Comparison of ENCODE assay signal across 9 cellular contexts in genomic region chr7:6536899-6537298, GRCh38. TPM values are rescaled to one million over a fixed set of nuclear protein-coding genes. Genes with fewer than 3 reads are reported as not detected.
A peak's percentile ranks its signal among the peaks of the same experiment; 100 is the strongest.
DNase-seq lines count a peak whose midpoint lies in the region; ATAC-seq, FAIRE-seq and TF ChIP-seq lines count a peak whose summit lies in the region.
"Had no signal": no experiment of that assay in that cellular context is flagged by ENCODE, and none has a peak within 500 bp of the region (broad histone marks: within the 10 kb centered on the region; RNA-seq: fewer than 3 reads in every experiment).

No MANE protein-coding gene starts in this region.

- H3K27ac Mint-ChIP-seq in GM23338, result no peak overlapping the region

- H3K79me1 ChIP-seq in H1 (ENCODE audit: low read depth, low read length) (no peaks in the 10 kb centered on the region; the same call in 1 of the 2 replicates), trophoblast cell (ENCODE audit: low read length) (no peaks in the 10 kb centered on the region)

- H3K4me2 ChIP-seq in GM23338, result peak overlapping the region; percentile 91; the same call in 1 of the 2 replicates
- H3K4me2 ChIP-seq in H1 (ENCODE audit: insufficient read depth in 1 of 2, low read depth in 2 of 2, low read length in 2 of 2), result peak overlapping the region; percentile 60 to 83
- H3K4me2 ChIP-seq in trophoblast cell (ENCODE audit: low read length), result peak overlapping the region; percentile 51

- peaks cover 4% of the 10 kb centered on the region; the same call in 1 of the 2 replicates for H3K23me2 ChIP-seq in H1 (ENCODE audit: low read depth, low read length)

- H3K9ac ChIP-seq in H1 (replicated peaks in 1 of 4; ENCODE audit: extremely low read depth in 1 of 4, low read depth in 3 of 4, low read length in 3 of 4) (no peak overlapping the region), trophoblast cell (ENCODE audit: low read length) (no peak overlapping the region)

- H2BK5ac ChIP-seq in H1 (ENCODE audit: low read depth, low read length), result no peak overlapping the region
- H2BK5ac ChIP-seq in trophoblast cell (ENCODE audit: low read depth, low read length, poor library complexity), result no peak overlapping the region

- H3K9me3 ChIP-seq in H1 (ENCODE audit: insufficient read depth in 2 of 2, low read depth in 1 of 2, low read length in 1 of 2) (no peaks in the 10 kb centered on the region), trophoblast cell (ENCODE audit: insufficient read depth, low read depth, low read length) (peaks cover 8% of the 10 kb centered on the region)

- H3K14ac ChIP-seq in H1 (ENCODE audit: insufficient read length), result no peak overlapping the region
- no peak overlapping the region for H3K14ac ChIP-seq in trophoblast cell (ENCODE audit: low read length)

- H3K27me3 ChIP-seq in GM23338 (ENCODE audit: insufficient read depth) (peaks cover 44% of the 10 kb centered on the region), H1 (replicated peaks in 1 of 4; ENCODE audit: control insufficient read depth in 3 of 4, extremely low read depth in 1 of 4, insufficient read depth in 3 of 4, low read length in 3 of 4) (peaks cover under 1 to 32% (median 29%) of the 10 kb centered on the region in 4 experiments), trophoblast cell (ENCODE audit: insufficient read depth, low read length) (peaks cover 32% of the 10 kb centered on the region)

- TF ChIP-seq POLR2A in H1 (IDR thresholded peaks at IDR 0.05; ENCODE audit: control extremely low read depth in 1 of 2, low read depth in 2 of 2, low read length in 2 of 2), result no peak

- H3K4ac ChIP-seq in H1 (replicated peaks; ENCODE audit: insufficient read length, low read depth, low read length) (no peak overlapping the region), trophoblast cell (ENCODE audit: low read depth, low read length) (no peak overlapping the region)

- H2BK12ac ChIP-seq in H1 (ENCODE audit: low read depth, low read length) (no peak overlapping the region), trophoblast cell (ENCODE audit: low read length) (no peak overlapping the region)

- peak overlapping the region; percentile 93; the same call in 1 of the 2 replicates for H2AFZ ChIP-seq in GM23338
- H2AFZ ChIP-seq in H1 (ENCODE audit: low read length), result no peak overlapping the region
- H2AFZ ChIP-seq in trophoblast cell (ENCODE audit: insufficient read depth, low read length, poor library complexity), result no peak overlapping the region

- no peak overlapping the region for H2BK20ac ChIP-seq in H1 (ENCODE audit: low read length)

- H3K9me2 ChIP-seq in GM23338 (ENCODE audit: insufficient read depth), result no peaks in the 10 kb centered on the region

- no peak for TF ChIP-seq EP300 in H1 (IDR thresholded peaks at IDR 0.05; ENCODE audit: borderline replicate concordance in 1 of 2, low read depth in 2 of 2, low read length in 2 of 2)

- DNase-seq in GM23338 (ENCODE audit: low spot score), result peak; percentile 94
- DNase-seq in NCI-H2171 treated with DMSO at 0.1 percent for 48 hours (lab: John Stamatoyannopoulos, UW), result peak; percentile 67
- DNase-seq in H1 (ENCODE audit: low read depth in 1 of 2, low spot score in 2 of 2), result peak; percentile 41 to 81
- no peak for DNase-seq in trophoblast cell
- DNase-seq in stimulated activated CD8-positive, alpha-beta memory T cell treated with anti-CD3 and anti-CD28 coated beads, Interleukin-4, amount 100 ng/mL, for 48 hours, result no peak
- DNase-seq: NCI-H2107 had no signal

- no peaks in the 10 kb centered on the region for H4K20me1 ChIP-seq in GM23338 (replicated peaks; ENCODE audit: insufficient read depth)
- peaks cover 0 to 3% of the 10 kb centered on the region in 2 experiments for H4K20me1 ChIP-seq in H1 (replicated peaks in 1 of 2; ENCODE audit: control insufficient read depth in 1 of 2, insufficient read depth in 2 of 2, low read length in 2 of 2)

- H3K36me3 Mint-ChIP-seq in GM23338 (ENCODE audit: low read depth), result no peaks in the 10 kb centered on the region

- no peak overlapping the region for H3K56ac ChIP-seq in H1 (replicated peaks; ENCODE audit: insufficient read length, low read depth, low read length)

- H3K4me3 Mint-ChIP-seq in GM23338, result peak overlapping the region; percentile 69; the same call in 2 of the 3 replicates

- no peaks in the 10 kb centered on the region for H3K36me3 ChIP-seq in GM23338 (ENCODE audit: insufficient read depth)
- H3K36me3 ChIP-seq in H1 (ENCODE audit: control insufficient read depth in 2 of 4, insufficient read depth in 4 of 4, low read length in 3 of 4), result no peaks in the 10 kb centered on the region
- no peaks in the 10 kb centered on the region for H3K36me3 ChIP-seq in trophoblast cell (ENCODE audit: control insufficient read depth in 1 of 2, insufficient read depth in 2 of 2, low read length in 2 of 2)

- no peak overlapping the region for H4K5ac ChIP-seq in H1 (ENCODE audit: insufficient read length, low read depth, low read length)

- no peak overlapping the region for H2BK15ac ChIP-seq in H1 (ENCODE audit: low read length)

- H2BK120ac ChIP-seq in H1 (replicated peaks; ENCODE audit: low read depth, low read length) (no peak overlapping the region), trophoblast cell (ENCODE audit: insufficient read depth, low read length, poor library complexity) (no peak overlapping the region)

- H3K4me1 ChIP-seq in GM23338 (ENCODE audit: insufficient read depth) (0 out of 2 replicates have a peak, but pooled peaks cover under 1% of the 10 kb centered on the region), H1 (replicated peaks in 1 of 4; ENCODE audit: control insufficient read depth in 3 of 4, insufficient read depth in 4 of 4, low read length in 3 of 4) (peaks cover 0 to 3% (median 0%) of the 10 kb centered on the region in 4 experiments; a peak in 2 of 7 replicates), trophoblast cell (ENCODE audit: control insufficient read depth in 1 of 2, insufficient read depth in 2 of 2, low read length in 2 of 2) (no peaks in the 10 kb centered on the region)

- 77% methylated on average over 3 of the region's 14 CpGs; no CpG with 5 or more reads in 1 of the 2 experiments for WGBS in H1 (ENCODE audit: extremely low coverage in 1 of 2, insufficient coverage in 1 of 2, insufficient read length in 1 of 2, insufficient replicate concordance in 2 of 2, low coverage in 1 of 2, low lambda C conversion rate in 2 of 2, missing lambda C conversion rate in 1 of 2), 2 experiments
- WGBS in trophoblast cell (ENCODE audit: extremely low coverage, insufficient coverage, insufficient read length), result no CpG with 5 or more reads among the region's 14 CpGs

- no peak overlapping the region for H4K12ac ChIP-seq in trophoblast cell (ENCODE audit: low read depth, low read length)

- H4K8ac ChIP-seq in H1 (ENCODE audit: extremely low read depth, insufficient read depth, low read length), result no peak overlapping the region
- H4K8ac ChIP-seq in trophoblast cell (ENCODE audit: low read depth, low read length), result no peak overlapping the region

- H3K79me2 ChIP-seq in GM23338 (replicated peaks; ENCODE audit: insufficient read depth) (no peaks in the 10 kb centered on the region), H1 (ENCODE audit: control insufficient read depth in 1 of 2, insufficient read depth in 2 of 2, low read length in 2 of 2) (no peaks in the 10 kb centered on the region), trophoblast cell (ENCODE audit: control insufficient read depth, insufficient read depth, low read length, poor library complexity) (no peaks in the 10 kb centered on the region)

- H3F3A ChIP-seq in GM23338 (replicated peaks; ENCODE audit: low read depth), result no peaks in the 10 kb centered on the region; the same call in 1 of the 2 replicates

- no peaks in the 10 kb centered on the region for H3K4me1 Mint-ChIP-seq in GM23338

- POLR2A ChIA-PET in H1 (lab: Charles Lee; ENCODE audit: partially characterized antibody), result interaction anchor here (1.0 kb wide), 1 partner anchor 14 kb away, joined by 3 read pairs; no protein-coding TSS in a partner anchor

- ATAC-seq in GM23338, result peak; percentile 87
- ATAC-seq in GM21717 (IDR thresholded peaks at IDR 0.05; ENCODE audit: unreplicated experiment), result no peak
- no peak for ATAC-seq in GM21786 (IDR thresholded peaks at IDR 0.05; ENCODE audit: unreplicated experiment)

- H3K23ac ChIP-seq in H1 (ENCODE audit: insufficient read length) (no peak overlapping the region), trophoblast cell (ENCODE audit: low read length) (no peak overlapping the region)

- no peak for FAIRE-seq in H1 (lab: Jason Lieb, UNC)
- FAIRE-seq: TTC549 had no signal

- no peak for TF ChIP-seq RAD21 in H1 (IDR thresholded peaks at IDR 0.05 in 1 of 2, conservative IDR thresholded peaks at IDR 0.05 in 1 of 2; ENCODE audit: low read depth in 2 of 2, low read length in 2 of 2)

- peaks cover 31% of the 10 kb centered on the region for H3K27me3 Mint-ChIP-seq in GM23338 (ENCODE audit: insufficient read depth, low read depth, poor library complexity)

- no peak overlapping the region for H4K91ac ChIP-seq in H1 (replicated peaks; ENCODE audit: insufficient read length, low read length)
- H4K91ac ChIP-seq in trophoblast cell (ENCODE audit: low read depth, low read length), result no peak overlapping the region

- H2AK5ac ChIP-seq in H1 (ENCODE audit: low read depth, low read length) (no peak overlapping the region), trophoblast cell (ENCODE audit: low read length) (no peak overlapping the region)

- H3K27ac ChIP-seq in GM23338 (ENCODE audit: low read depth) (no peak overlapping the region), H1 (ENCODE audit: low read depth, low read length) (no peak overlapping the region), trophoblast cell (ENCODE audit: low read depth, low read length) (no peak overlapping the region)

- H3K18ac ChIP-seq in H1 (ENCODE audit: extremely low read depth, low read length) (no peak overlapping the region; the same call in 1 of the 2 replicates), trophoblast cell (ENCODE audit: low read length) (no peak overlapping the region)

- no peaks in the 10 kb centered on the region for H3K9me3 Mint-ChIP-seq in GM23338

- no peak for TF ChIP-seq CTCF in GM23338 (conservative IDR thresholded peaks at IDR 0.05; ENCODE audit: low read depth in 2 of 2)
- TF ChIP-seq CTCF in H1 (IDR thresholded peaks at IDR 0.05; ENCODE audit: control extremely low read depth in 1 of 3, insufficient read depth in 1 of 3, low read depth in 1 of 3, low read length in 3 of 3), result no peak

- H3K4me3 ChIP-seq in GM23338 (peak overlapping the region; percentile 82), H1 (ENCODE audit: extremely low read depth in 1 of 4, insufficient read depth in 2 of 4, low read depth in 3 of 4, low read length in 4 of 4) (peak overlapping the region; percentile 58 to 75 (median 67)), trophoblast cell (ENCODE audit: low read depth, low read length) (no peak overlapping the region)

- CTCF ChIA-PET in H1 (lab: Charles Lee; ENCODE audit: partially characterized antibody), result interaction anchor here (1.0 to 2.7 kb wide), 3 partner anchors 9 to 32 kb away, joined by 3 to 12 read pairs (median 4); no protein-coding TSS in a partner anchor

RNA-seq across cellular contexts. Expression of gene GRID2IP, which starts 14.4 kb away (rescaled TPM):
- 1.5 TPM in 2 replicates for total RNA-seq in GM23338 (2014; rRNA removed; shearing (Covaris generic))
- 0.54 and 0.73 TPM in 2 replicates for polyA plus RNA-seq in GM23338 (2016; fragmentation: Nextera tagmentation; extraction: Ambion mirVana)
- 1.0 and 1.3 TPM in 2 replicates for total RNA-seq in H1 (2021; fragmentation: NEBNext Ultra II Directional; extraction: Animal tissue kit (Norgen Biotek cat#: 25700))
- 0.80 and 1.5 TPM in 2 replicates for polyA plus RNA-seq in H1 (2011; rRNA removed)
- polyA plus RNA-seq in H1 (2011; cell fraction: cytosol; rRNA removed), result 1.2 TPM
- 4.7 TPM for polyA plus RNA-seq in H1 (2011; cell fraction: nucleus; rRNA removed)
- 0.54 to 1.5 TPM (median 0.94 TPM) in 4 replicates for polyA plus RNA-seq in H1 (2012, experiment 1 of 2)
- polyA plus RNA-seq in H1 (2012, experiment 2 of 2), result 0.38 TPM
- polyA plus RNA-seq in H1 (2013, experiment 1 of 2), result 0.67 TPM
- polyA plus RNA-seq in H1 (2013, experiment 2 of 2), result 0.64 TPM
- polyA minus RNA-seq in H1 (2011; rRNA and poly(A)+ RNA removed), result 1.0 and 1.7 TPM in 2 replicates
- polyA minus RNA-seq in H1 (2011; cell fraction: cytosol; rRNA and poly(A)+ RNA removed), result 2.3 TPM
- 4.9 TPM for polyA minus RNA-seq in H1 (2011; cell fraction: nucleus; rRNA and poly(A)+ RNA removed)
- polyA plus RNA-seq in trophoblast cell (2013), result 0.05 and 0.07 TPM in 2 replicates

RNA-seq across cellular contexts. Expression of gene ZDHHC4, which starts 40.4 kb away (rescaled TPM):
- 58.9 and 64.5 TPM in 2 replicates for total RNA-seq in GM23338 (2014; rRNA removed; shearing (Covaris generic))
- polyA plus RNA-seq in GM23338 (2016; fragmentation: Nextera tagmentation; extraction: Ambion mirVana) (31.2 and 32.5 TPM in 2 replicates), H1 (2011; rRNA removed) (171 and 174 TPM in 2 replicates)
- total RNA-seq in H1 (2021; fragmentation: NEBNext Ultra II Directional; extraction: Animal tissue kit (Norgen Biotek cat#: 25700)), result 50.2 and 50.8 TPM in 2 replicates
- 99.9 TPM for polyA plus RNA-seq in H1 (2011; cell fraction: cytosol; rRNA removed)
- 88.3 TPM for polyA plus RNA-seq in H1 (2011; cell fraction: nucleus; rRNA removed)
- polyA plus RNA-seq in H1 (2012, experiment 1 of 2), result 49.5 to 61.1 TPM (median 51.8 TPM) in 4 replicates
- polyA plus RNA-seq in H1 (2012, experiment 2 of 2), result 83.8 TPM
- 58.5 TPM for polyA plus RNA-seq in H1 (2013, experiment 1 of 2)
- 61.2 TPM for polyA plus RNA-seq in H1 (2013, experiment 2 of 2)
- polyA minus RNA-seq in H1 (2011; rRNA and poly(A)+ RNA removed), result 155 TPM in 2 replicates
- 28.9 TPM for polyA minus RNA-seq in H1 (2011; cell fraction: cytosol; rRNA and poly(A)+ RNA removed)
- polyA minus RNA-seq in H1 (2011; cell fraction: nucleus; rRNA and poly(A)+ RNA removed), result 50.4 TPM
- polyA plus RNA-seq in trophoblast cell (2013), result 46.6 and 49.4 TPM in 2 replicates

RNA-seq across cellular contexts. Expression of gene INTS15, which starts 52.9 kb away (rescaled TPM):
- total RNA-seq in GM23338 (2014; rRNA removed; shearing (Covaris generic)), result 27.0 and 30.6 TPM in 2 replicates
- polyA plus RNA-seq in GM23338 (2016; fragmentation: Nextera tagmentation; extraction: Ambion mirVana), result 7.0 and 8.1 TPM in 2 replicates
- 25.7 and 26.1 TPM in 2 replicates for total RNA-seq in H1 (2021; fragmentation: NEBNext Ultra II Directional; extraction: Animal tissue kit (Norgen Biotek cat#: 25700))
- polyA plus RNA-seq in H1 (2011; rRNA removed), result 23.0 and 37.3 TPM in 2 replicates
- 21.9 TPM for polyA plus RNA-seq in H1 (2011; cell fraction: cytosol; rRNA removed)
- polyA plus RNA-seq in H1 (2011; cell fraction: nucleus; rRNA removed), result 30.1 TPM
- 18.8 to 22.4 TPM (median 19.7 TPM) in 4 replicates for polyA plus RNA-seq in H1 (2012, experiment 1 of 2)
- 26.1 TPM for polyA plus RNA-seq in H1 (2012, experiment 2 of 2)
- 18.3 TPM for polyA plus RNA-seq in H1 (2013, experiment 1 of 2)
- polyA plus RNA-seq in H1 (2013, experiment 2 of 2), result 18.0 TPM
- 12.6 and 15.0 TPM in 2 replicates for polyA minus RNA-seq in H1 (2011; rRNA and poly(A)+ RNA removed)
- 18.3 TPM for polyA minus RNA-seq in H1 (2011; cell fraction: cytosol; rRNA and poly(A)+ RNA removed)
- polyA minus RNA-seq in H1 (2011; cell fraction: nucleus; rRNA and poly(A)+ RNA removed), result 12.6 TPM
- polyA plus RNA-seq in trophoblast cell (2013), result 12.6 and 13.9 TPM in 2 replicates

RNA-seq across cellular contexts. Expression of gene KDELR2, which starts 52.9 kb away (rescaled TPM):
- 82.8 and 86.2 TPM in 2 replicates for total RNA-seq in GM23338 (2014; rRNA removed; shearing (Covaris generic))
- polyA plus RNA-seq in GM23338 (2016; fragmentation: Nextera tagmentation; extraction: Ambion mirVana) (86.3 and 102 TPM in 2 replicates), H1 (2011; rRNA removed) (54.1 and 66.8 TPM in 2 replicates)
- total RNA-seq in H1 (2021; fragmentation: NEBNext Ultra II Directional; extraction: Animal tissue kit (Norgen Biotek cat#: 25700)), result 75.3 and 82.9 TPM in 2 replicates
- 48.6 TPM for polyA plus RNA-seq in H1 (2011; cell fraction: cytosol; rRNA removed)
- polyA plus RNA-seq in H1 (2011; cell fraction: nucleus; rRNA removed), result 21.9 TPM
- polyA plus RNA-seq in H1 (2012, experiment 1 of 2), result 45.3 to 54.2 TPM (median 47.7 TPM) in 4 replicates
- 35.5 TPM for polyA plus RNA-seq in H1 (2012, experiment 2 of 2)
- 79.4 TPM for polyA plus RNA-seq in H1 (2013, experiment 1 of 2)
- polyA plus RNA-seq in H1 (2013, experiment 2 of 2), result 94.5 TPM
- polyA minus RNA-seq in H1 (2011; rRNA and poly(A)+ RNA removed), result 57.5 and 65.0 TPM in 2 replicates
- polyA minus RNA-seq in H1 (2011; cell fraction: cytosol; rRNA and poly(A)+ RNA removed), result 36.8 TPM
- polyA minus RNA-seq in H1 (2011; cell fraction: nucleus; rRNA and poly(A)+ RNA removed), result 25.1 TPM
- polyA plus RNA-seq in trophoblast cell (2013), result 248 and 259 TPM in 2 replicates

Comparison
In these comparisons a context has a peak if more than half of its experiments do, and no peak if none do; other contexts are left out.
1. DNase-seq: peak in GM23338 (single experiment), NCI-H2171 treated with DMSO at 0.1 percent for 48 hours (single experiment) and H1 (2 of 2); none in trophoblast cell (0 of 2) and stimulated activated CD8-positive, alpha-beta memory T cell treated with anti-CD3 and anti-CD28 coated beads, Interleukin-4, amount 100 ng/mL, for 48 hours (single experiment).
2. Peak in every context shown above with its lines, with median percentiles within 50 percentile points of each other: H3K4me2 ChIP-seq.